38 cellular contexts compared by ENCODE assay signal in genomic region chr1:30804381-30804780, GRCh38. TPM values are rescaled to one million over a fixed set of nuclear protein-coding genes. Genes with fewer than 3 reads are reported as not detected.
"Had no signal": no experiment of that assay in that cellular context is flagged by ENCODE, and none has a peak within 500 bp of the region (broad histone marks: within the 10 kb centered on the region; RNA-seq: fewer than 3 reads in every experiment).

No MANE protein-coding gene starts in this region.

- H3K4me1 Mint-ChIP-seq: activated naive CD8-positive, alpha-beta T cell treated with anti-CD3 and anti-CD28 coated beads, Interleukin-2, amount 10 ng/mL, durations not matched to agents 7 days and 5 days had no signal

- H3K4me3 Mint-ChIP-seq: activated naive CD4-positive, alpha-beta T cell treated with anti-CD3 and anti-CD28 coated beads for 36 hours; activated naive CD8-positive, alpha-beta T cell treated with anti-CD3 and anti-CD28 coated beads, Interleukin-2, amount 10 ng/mL, durations not matched to agents 7 days and 5 days; activated T-helper 1 cell treated with anti-CD3 and anti-CD28 coated beads, Interleukin-12 subunit alpha, Interleukin-12 subunit beta, Interleukin-2, Interleukin-4 antibody, amounts not matched to agents 30 ng/mL and 10 ng/mL and 1 ng/mL, durations not matched to agents 14 hours and 24 hours and 36 hours; mesothelial cell of epicardium; naive B cell; nephron progenitor cell; stimulated activated effector memory CD8-positive, alpha-beta T cell treated with anti-CD3 and anti-CD28 coated beads, Interleukin-12 subunit alpha, Interleukin-12 subunit beta, amount 100 ng/mL, for 72 hours; stimulated activated naive CD8-positive, alpha-beta T cell treated with anti-CD3 and anti-CD28 coated beads, Interleukin-15, Interleukin-2, amounts not matched to agents 100 ng/mL and 50 ng/mL, for 24 hours; T-helper 1 cell treated with Interleukin-12 subunit alpha and Interleukin-12 subunit beta and Interleukin-4 antibody, amounts not matched to agents 30 μg/mL and 1 μg/mL, for 36 hours; type B pancreatic cell had no signal

- H3K27ac Mint-ChIP-seq: activated naive CD4-positive, alpha-beta T cell treated with anti-CD3 and anti-CD28 coated beads for 36 hours; activated naive CD8-positive, alpha-beta T cell treated with anti-CD3 and anti-CD28 coated beads, Interleukin-2, amount 10 ng/mL, durations not matched to agents 7 days and 5 days; activated T-helper 1 cell treated with anti-CD3 and anti-CD28 coated beads, Interleukin-12 subunit alpha, Interleukin-12 subunit beta, Interleukin-2, Interleukin-4 antibody, amounts not matched to agents 30 ng/mL and 10 ng/mL and 1 ng/mL, durations not matched to agents 14 hours and 24 hours and 36 hours; mesothelial cell of epicardium; nephron progenitor cell; stimulated activated effector memory CD8-positive, alpha-beta T cell treated with anti-CD3 and anti-CD28 coated beads, Interleukin-12 subunit alpha, Interleukin-12 subunit beta, amount 100 ng/mL, for 72 hours; stimulated activated naive CD8-positive, alpha-beta T cell treated with anti-CD3 and anti-CD28 coated beads, Interleukin-15, Interleukin-2, amounts not matched to agents 100 ng/mL and 50 ng/mL, for 24 hours; T-helper 1 cell treated with Interleukin-12 subunit alpha and Interleukin-12 subunit beta and Interleukin-4 antibody, amounts not matched to agents 30 μg/mL and 1 μg/mL, for 36 hours; type B pancreatic cell had no signal

- H3K36me3 ChIP-seq: breast epithelium, gastrocnemius medialis, pancreas, prostate gland, sigmoid colon, vagina had no signal

- DNase-seq: activated CD4-positive, alpha-beta T cell treated with anti-CD3 and anti-CD28 coated beads for 48 hours; activated CD4-positive, alpha-beta T cell treated with anti-CD3 and anti-CD28 coated beads, Interleukin-2, amount 50 U/mL, for 48 hours; activated CD8-positive, alpha-beta memory T cell treated with anti-CD3 and anti-CD28 coated beads, Interleukin-2, amount 50 U/mL, for 4 hours; activated effector memory CD4-positive, alpha-beta T cell treated with anti-CD3 and anti-CD28 coated beads, Interleukin-2, amount 50 U/mL, for 16 hours; activated naive CD4-positive, alpha-beta T cell treated with anti-CD3 and anti-CD28 coated beads for 36 hours; activated naive CD8-positive, alpha-beta T cell treated with anti-CD3 and anti-CD28 coated beads, Interleukin-2, amount 10 ng/mL, durations not matched to agents 7 days and 5 days; activated T-cell treated with anti-CD3 and anti-CD28 coated beads, Interleukin-2, amount 50 U/mL, for 1 hour; amniotic stem cell; central memory CD4-positive, alpha-beta T cell; dermis blood vessel endothelial cell; effector CD4-positive, alpha-beta T cell; gastrocnemius medialis; glutamatergic neuron; islet precursor cell; left cardiac atrium; mammary epithelial cell; naive B cell; nephron progenitor cell; nucleus accumbens; pancreas; retina; sigmoid colon; small intestine; stimulated activated CD4-positive, alpha-beta T cell treated with anti-CD3 and anti-CD28 coated beads, Interleukin-4, amount 100 ng/mL, for 24 hours; substantia nigra; T-helper 9 cell had no signal

- H3K4me1 ChIP-seq: prostate gland had no signal

- H3K9me3 Mint-ChIP-seq: activated naive CD4-positive, alpha-beta T cell treated with anti-CD3 and anti-CD28 coated beads for 36 hours; activated naive CD8-positive, alpha-beta T cell treated with anti-CD3 and anti-CD28 coated beads, Interleukin-2, amount 10 ng/mL, durations not matched to agents 7 days and 5 days; activated T-helper 1 cell treated with anti-CD3 and anti-CD28 coated beads, Interleukin-12 subunit alpha, Interleukin-12 subunit beta, Interleukin-2, Interleukin-4 antibody, amounts not matched to agents 30 ng/mL and 10 ng/mL and 1 ng/mL, durations not matched to agents 14 hours and 24 hours and 36 hours; mesothelial cell of epicardium; naive B cell; nephron progenitor cell; stimulated activated effector memory CD8-positive, alpha-beta T cell treated with anti-CD3 and anti-CD28 coated beads, Interleukin-12 subunit alpha, Interleukin-12 subunit beta, amount 100 ng/mL, for 72 hours; stimulated activated naive CD8-positive, alpha-beta T cell treated with anti-CD3 and anti-CD28 coated beads, Interleukin-15, Interleukin-2, amounts not matched to agents 100 ng/mL and 50 ng/mL, for 24 hours; T-helper 1 cell treated with Interleukin-12 subunit alpha and Interleukin-12 subunit beta and Interleukin-4 antibody, amounts not matched to agents 30 μg/mL and 1 μg/mL, for 36 hours; type B pancreatic cell had no signal

- H3K36me3 Mint-ChIP-seq: activated naive CD8-positive, alpha-beta T cell treated with anti-CD3 and anti-CD28 coated beads, Interleukin-2, amount 10 ng/mL, durations not matched to agents 7 days and 5 days; mesothelial cell of epicardium; naive B cell; stimulated activated effector memory CD8-positive, alpha-beta T cell treated with anti-CD3 and anti-CD28 coated beads, Interleukin-12 subunit alpha, Interleukin-12 subunit beta, amount 100 ng/mL, for 72 hours; type B pancreatic cell had no signal

- ATAC-seq: activated CD4-positive, CD25-positive, alpha-beta regulatory T cell treated with anti-CD3 and anti-CD28 coated beads, Interleukin-2, amount 50 U/mL, for 24 hours; gastrocnemius medialis; left cardiac atrium; pancreas; stimulated activated effector memory CD8-positive, alpha-beta T cell treated with anti-CD3 and anti-CD28 coated beads, Interleukin-12 subunit alpha, Interleukin-12 subunit beta, amount 100 ng/mL, for 72 hours had no signal

- H3K4me3 ChIP-seq: breast epithelium, gastrocnemius medialis, pancreas, prostate gland, sigmoid colon, vagina had no signal

- H3K27me3 ChIP-seq: breast epithelium, pancreas, sigmoid colon, vagina had no signal

- H3K27ac ChIP-seq: breast epithelium, epithelial cell of prostate, gastrocnemius medialis, pancreas, prostate gland, vagina, VCaP had no signal

- H3K9me3 ChIP-seq: breast epithelium, gastrocnemius medialis, pancreas, prostate gland, sigmoid colon, vagina had no signal

RNA-seq across cellular contexts. Expression of gene LAPTM5, which starts 46.8 kb away (rescaled TPM):
- total RNA-seq: mesothelial cell of epicardium had no signal
